Comparison of ENCODE assay signal across 2 cellular contexts in genomic region chr21:45102391-45102932, GRCh38.
TF ChIP-seq lines count a peak whose summit lies in the region.

No MANE protein-coding gene starts in this region.

TF ChIP-seq in liver, 16 proteins besides CTCF, POLR2A, EP300 and RAD21 (continued from another document):
- TF ChIP-seq REST (IDR thresholded peaks at IDR 0.05) (no peak), FOXA1 (IDR thresholded peaks at IDR 0.05) (no peak), FOXA2 (IDR thresholded peaks at IDR 0.05) (no peak), ATF3 (IDR thresholded peaks at IDR 0.05) (no peak), GABPA (IDR thresholded peaks at IDR 0.05 in 1 of 2, conservative IDR thresholded peaks at IDR 0.05 in 1 of 2) (no peak), HNF4G (IDR thresholded peaks at IDR 0.05) (no peak), YY1 (IDR thresholded peaks at IDR 0.05) (no peak), HNF4A (conservative IDR thresholded peaks at IDR 0.05) (no peak), RXRA (IDR thresholded peaks at IDR 0.05) (no peak), TAF1 (conservative IDR thresholded peaks at IDR 0.05) (no peak)

TF ChIP-seq in HepG2, 621 proteins besides CTCF, POLR2A, EP300 and RAD21 (continued from another document):
- no peak for TF ChIP-seq ZNF503 (CRISPR knock-in tag; IDR thresholded peaks at IDR 0.05)
TF ChIP-seq in HepG2: peak in this region for 0.
